Comparison of ENCODE assay signal across 1 cellular context in the genomic region with DNA sequence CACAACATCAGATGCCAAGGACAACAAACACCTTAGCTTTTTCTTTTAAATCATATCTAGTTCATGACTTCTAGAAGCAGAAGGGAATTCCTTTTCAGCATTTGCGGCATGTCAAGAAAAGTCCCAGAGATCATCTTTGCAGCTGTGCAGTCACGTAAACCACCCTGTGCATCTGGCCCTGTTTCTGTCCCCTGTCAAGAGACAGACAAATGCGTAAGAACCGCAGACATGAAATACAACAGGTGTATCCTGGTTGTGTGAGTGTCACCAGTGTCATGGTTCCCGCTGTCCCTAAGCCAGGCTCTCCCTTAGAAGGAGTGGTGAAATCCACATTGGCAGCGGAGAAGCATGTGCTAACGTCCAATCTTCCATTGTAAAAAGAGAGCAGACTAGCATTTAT.
TF ChIP-seq lines count a peak whose summit lies in the region.

No MANE protein-coding gene starts in this region.

TF ChIP-seq in SK-N-SH, 30 proteins besides CTCF, POLR2A, EP300 and RAD21 (continued from another document):
- TF ChIP-seq NFIC (IDR thresholded peaks at IDR 0.05; ENCODE audit: borderline replicate concordance) (no peak), TEAD4 (IDR thresholded peaks at IDR 0.05; ENCODE audit: borderline replicate concordance, insufficient read depth) (no peak), RXRA (IDR thresholded peaks at IDR 0.05; ENCODE audit: borderline replicate concordance, low read depth) (no peak), NRF1 (IDR thresholded peaks at IDR 0.05; ENCODE audit: low read depth, low read length) (no peak), RCOR1 (IDR thresholded peaks at IDR 0.05; ENCODE audit: low read length) (no peak), FOXJ3 (CRISPR knock-in tag; IDR thresholded peaks at IDR 0.05) (no peak), SMC3 (IDR thresholded peaks at IDR 0.05; ENCODE audit: low read depth, low read length) (no peak), ZBTB33 (IDR thresholded peaks at IDR 0.05; ENCODE audit: borderline replicate concordance, low read depth) (no peak), FOXM1 (IDR thresholded peaks at IDR 0.05; ENCODE audit: low read depth) (no peak), MXI1 (IDR thresholded peaks at IDR 0.05; ENCODE audit: low read depth, low read length) (no peak), CHD2 (IDR thresholded peaks at IDR 0.05; ENCODE audit: low read length, partially characterized antibody) (no peak), MAX (IDR thresholded peaks at IDR 0.05; ENCODE audit: low read depth) (no peak), TAF1 (IDR thresholded peaks at IDR 0.05; ENCODE audit: borderline replicate concordance, low read depth, low read length) (no peak)
- TF ChIP-seq, protein P1, sequence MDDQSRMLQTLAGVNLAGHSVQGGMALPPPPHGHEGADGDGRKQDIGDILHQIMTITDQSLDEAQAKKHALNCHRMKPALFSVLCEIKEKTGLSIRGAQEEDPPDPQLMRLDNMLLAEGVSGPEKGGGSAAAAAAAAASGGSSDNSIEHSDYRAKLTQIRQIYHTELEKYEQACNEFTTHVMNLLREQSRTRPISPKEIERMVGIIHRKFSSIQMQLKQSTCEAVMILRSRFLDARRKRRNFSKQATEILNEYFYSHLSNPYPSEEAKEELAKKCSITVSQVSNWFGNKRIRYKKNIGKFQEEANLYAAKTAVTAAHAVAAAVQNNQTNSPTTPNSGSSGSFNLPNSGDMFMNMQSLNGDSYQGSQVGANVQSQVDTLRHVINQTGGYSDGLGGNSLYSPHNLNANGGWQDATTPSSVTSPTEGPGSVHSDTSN (IDR thresholded peaks at IDR 0.05) = no peak
